16 cellular contexts compared by ENCODE assay signal in genomic region chr1:57369889-57370288, GRCh38. TPM values are rescaled to one million over a fixed set of nuclear protein-coding genes. Genes with fewer than 3 reads are reported as not detected.
DNase-seq lines count a peak whose midpoint lies in the region; TF ChIP-seq lines count a peak whose summit lies in the region.
"Had no signal": no experiment of that assay in that cellular context is flagged by ENCODE, and none has a peak within 500 bp of the region (broad histone marks: within the 10 kb centered on the region; RNA-seq: fewer than 3 reads in every experiment).

No MANE protein-coding gene starts in this region.

- H3K4me1 Mint-ChIP-seq in endodermal cell, result peaks cover 23% of the 10 kb centered on the region
- H3K4me1 Mint-ChIP-seq: CD4-positive, alpha-beta memory T cell had no signal

- no peak overlapping the region for H3K9ac ChIP-seq in endodermal cell (ENCODE audit: extremely low read depth, low read length, poor library complexity, severe bottlenecking)

- H3K27me3 ChIP-seq in endodermal cell (ENCODE audit: control insufficient read depth, insufficient read depth, low read length, poor library complexity, severe bottlenecking) (no peaks in the 10 kb centered on the region), osteoblast (ENCODE audit: insufficient read depth, low read length) (no peaks in the 10 kb centered on the region)

- H3K9me3 ChIP-seq in endodermal cell (ENCODE audit: control insufficient read depth, low read length) (peaks cover 29% of the 10 kb centered on the region), osteoblast (ENCODE audit: low read depth, low read length) (no peaks in the 10 kb centered on the region)
- H3K9me3 ChIP-seq: HAP-1 had no signal

- no peak overlapping the region for H3K4me3 ChIP-seq in endodermal cell (ENCODE audit: low read length)
- no peak overlapping the region for H3K4me3 ChIP-seq in osteoblast (ENCODE audit: insufficient read depth, low read length)
- H3K4me3 ChIP-seq: HAP-1 had no signal

- peak overlapping the region; percentile 26 for H3K27ac ChIP-seq in VCaP
- H3K27ac ChIP-seq in endodermal cell (ENCODE audit: low read depth, low read length), result no peak overlapping the region
- H3K27ac ChIP-seq in osteoblast (ENCODE audit: low read depth, low read length), result no peak overlapping the region

- DNase-seq in endodermal cell, result no peak
- peak; percentile 53 for DNase-seq in islet precursor cell
- no peak for DNase-seq in NCI-H82 (lab: John Stamatoyannopoulos, UW)
- DNase-seq in osteoblast (ENCODE audit: insufficient read length, low spot score, missing footprints), result no peak
- DNase-seq in activated effector memory CD4-positive, alpha-beta T cell treated with anti-CD3 and anti-CD28 coated beads, Interleukin-2, amount 50 U/mL, for 16 hours, result no peak
- DNase-seq: C1 segment of cervical spinal cord; Calu3; CD4-positive, alpha-beta memory T cell; COR-L47; DMS153; DND-41; GOT3; HFFc6 had no signal

- H3K79me2 ChIP-seq in osteoblast (ENCODE audit: insufficient read depth, low read length), result no peaks in the 10 kb centered on the region

- peak overlapping the region; percentile 47 for H3K27ac Mint-ChIP-seq in endodermal cell
- H3K27ac Mint-ChIP-seq: HFFc6 had no signal

- no peaks in the 10 kb centered on the region for H4K20me1 ChIP-seq in osteoblast (ENCODE audit: insufficient read depth, low read length)

- peaks cover 7% of the 10 kb centered on the region for H3K9me3 Mint-ChIP-seq in endodermal cell

- H3K36me3 ChIP-seq in endodermal cell (ENCODE audit: control insufficient read depth, insufficient read depth, low read length) (peaks cover 11% of the 10 kb centered on the region), osteoblast (ENCODE audit: insufficient read depth, low read length) (no peaks in the 10 kb centered on the region)
- H3K36me3 ChIP-seq: HAP-1 had no signal

- no peak overlapping the region for H3K4me3 Mint-ChIP-seq in endodermal cell
- H3K4me3 Mint-ChIP-seq: CD4-positive, alpha-beta memory T cell; HFFc6 had no signal

- no peak overlapping the region for H3K4me2 ChIP-seq in osteoblast (ENCODE audit: insufficient read depth, low read length)

- WGBS in endodermal cell (ENCODE audit: insufficient coverage in 1 of 2, insufficient read length in 1 of 2), 2 experiments, result 90 to 91% methylated on average over 3 to 4 of the region's 4 CpGs

- TF ChIP-seq CTCF in VCaP (conservative IDR thresholded peaks at IDR 0.05) (no peak), endodermal cell (conservative IDR thresholded peaks at IDR 0.05) (no peak), osteoblast (IDR thresholded peaks at IDR 0.05; ENCODE audit: extremely low read depth, low read depth, low read length) (no peak)

- H3K4me1 ChIP-seq in endodermal cell (ENCODE audit: control insufficient read depth, insufficient read depth, low read length), result no peaks in the 10 kb centered on the region
- H3K4me1 ChIP-seq in osteoblast (ENCODE audit: insufficient read depth, low read length), result no peaks in the 10 kb centered on the region
- H3K4me1 ChIP-seq: HAP-1 had no signal

- H3K27me3 Mint-ChIP-seq in endodermal cell (ENCODE audit: insufficient read depth), result no peaks in the 10 kb centered on the region
- H3K27me3 Mint-ChIP-seq: CD4-positive, alpha-beta memory T cell had no signal

- H3K36me3 Mint-ChIP-seq in endodermal cell (ENCODE audit: low read depth), result peaks cover 13% of the 10 kb centered on the region

- no peak overlapping the region for H2AFZ ChIP-seq in osteoblast (ENCODE audit: low read length)

RNA-seq across cellular contexts. Expression of gene DAB1, which starts 54.0 kb away (rescaled TPM):
- total RNA-seq in endodermal cell (10 to 100 TPM; 32.0 to 36.2 TPM), osteoblast (not detected in 2 replicates)
- 10.8 TPM for polyA plus RNA-seq in endodermal cell (2013, experiment 1 of 2)
- 11.5 TPM for polyA plus RNA-seq in endodermal cell (2013, experiment 2 of 2)
- total RNA-seq: A172, Calu3 had no signal

Comparison
In these comparisons a context has a peak if more than half of its experiments do, and no peak if none do; other contexts are left out.
1. RNA of gene DAB1, which starts 54.0 kb away (total RNA-seq): 32.0 to 36.2 TPM in endodermal cell; not detected in osteoblast; every median in the first group is over 10 times any median in the second.